1 cellular context compared by ENCODE assay signal in genomic region chr21:46081022-46081861, GRCh38.
TF ChIP-seq lines count a peak whose summit lies in the region.

No MANE protein-coding gene starts in this region.

TF ChIP-seq in GM23338, 12 proteins besides CTCF, POLR2A, EP300 and RAD21 (continued from another document):
- TF ChIP-seq, protein P1, sequence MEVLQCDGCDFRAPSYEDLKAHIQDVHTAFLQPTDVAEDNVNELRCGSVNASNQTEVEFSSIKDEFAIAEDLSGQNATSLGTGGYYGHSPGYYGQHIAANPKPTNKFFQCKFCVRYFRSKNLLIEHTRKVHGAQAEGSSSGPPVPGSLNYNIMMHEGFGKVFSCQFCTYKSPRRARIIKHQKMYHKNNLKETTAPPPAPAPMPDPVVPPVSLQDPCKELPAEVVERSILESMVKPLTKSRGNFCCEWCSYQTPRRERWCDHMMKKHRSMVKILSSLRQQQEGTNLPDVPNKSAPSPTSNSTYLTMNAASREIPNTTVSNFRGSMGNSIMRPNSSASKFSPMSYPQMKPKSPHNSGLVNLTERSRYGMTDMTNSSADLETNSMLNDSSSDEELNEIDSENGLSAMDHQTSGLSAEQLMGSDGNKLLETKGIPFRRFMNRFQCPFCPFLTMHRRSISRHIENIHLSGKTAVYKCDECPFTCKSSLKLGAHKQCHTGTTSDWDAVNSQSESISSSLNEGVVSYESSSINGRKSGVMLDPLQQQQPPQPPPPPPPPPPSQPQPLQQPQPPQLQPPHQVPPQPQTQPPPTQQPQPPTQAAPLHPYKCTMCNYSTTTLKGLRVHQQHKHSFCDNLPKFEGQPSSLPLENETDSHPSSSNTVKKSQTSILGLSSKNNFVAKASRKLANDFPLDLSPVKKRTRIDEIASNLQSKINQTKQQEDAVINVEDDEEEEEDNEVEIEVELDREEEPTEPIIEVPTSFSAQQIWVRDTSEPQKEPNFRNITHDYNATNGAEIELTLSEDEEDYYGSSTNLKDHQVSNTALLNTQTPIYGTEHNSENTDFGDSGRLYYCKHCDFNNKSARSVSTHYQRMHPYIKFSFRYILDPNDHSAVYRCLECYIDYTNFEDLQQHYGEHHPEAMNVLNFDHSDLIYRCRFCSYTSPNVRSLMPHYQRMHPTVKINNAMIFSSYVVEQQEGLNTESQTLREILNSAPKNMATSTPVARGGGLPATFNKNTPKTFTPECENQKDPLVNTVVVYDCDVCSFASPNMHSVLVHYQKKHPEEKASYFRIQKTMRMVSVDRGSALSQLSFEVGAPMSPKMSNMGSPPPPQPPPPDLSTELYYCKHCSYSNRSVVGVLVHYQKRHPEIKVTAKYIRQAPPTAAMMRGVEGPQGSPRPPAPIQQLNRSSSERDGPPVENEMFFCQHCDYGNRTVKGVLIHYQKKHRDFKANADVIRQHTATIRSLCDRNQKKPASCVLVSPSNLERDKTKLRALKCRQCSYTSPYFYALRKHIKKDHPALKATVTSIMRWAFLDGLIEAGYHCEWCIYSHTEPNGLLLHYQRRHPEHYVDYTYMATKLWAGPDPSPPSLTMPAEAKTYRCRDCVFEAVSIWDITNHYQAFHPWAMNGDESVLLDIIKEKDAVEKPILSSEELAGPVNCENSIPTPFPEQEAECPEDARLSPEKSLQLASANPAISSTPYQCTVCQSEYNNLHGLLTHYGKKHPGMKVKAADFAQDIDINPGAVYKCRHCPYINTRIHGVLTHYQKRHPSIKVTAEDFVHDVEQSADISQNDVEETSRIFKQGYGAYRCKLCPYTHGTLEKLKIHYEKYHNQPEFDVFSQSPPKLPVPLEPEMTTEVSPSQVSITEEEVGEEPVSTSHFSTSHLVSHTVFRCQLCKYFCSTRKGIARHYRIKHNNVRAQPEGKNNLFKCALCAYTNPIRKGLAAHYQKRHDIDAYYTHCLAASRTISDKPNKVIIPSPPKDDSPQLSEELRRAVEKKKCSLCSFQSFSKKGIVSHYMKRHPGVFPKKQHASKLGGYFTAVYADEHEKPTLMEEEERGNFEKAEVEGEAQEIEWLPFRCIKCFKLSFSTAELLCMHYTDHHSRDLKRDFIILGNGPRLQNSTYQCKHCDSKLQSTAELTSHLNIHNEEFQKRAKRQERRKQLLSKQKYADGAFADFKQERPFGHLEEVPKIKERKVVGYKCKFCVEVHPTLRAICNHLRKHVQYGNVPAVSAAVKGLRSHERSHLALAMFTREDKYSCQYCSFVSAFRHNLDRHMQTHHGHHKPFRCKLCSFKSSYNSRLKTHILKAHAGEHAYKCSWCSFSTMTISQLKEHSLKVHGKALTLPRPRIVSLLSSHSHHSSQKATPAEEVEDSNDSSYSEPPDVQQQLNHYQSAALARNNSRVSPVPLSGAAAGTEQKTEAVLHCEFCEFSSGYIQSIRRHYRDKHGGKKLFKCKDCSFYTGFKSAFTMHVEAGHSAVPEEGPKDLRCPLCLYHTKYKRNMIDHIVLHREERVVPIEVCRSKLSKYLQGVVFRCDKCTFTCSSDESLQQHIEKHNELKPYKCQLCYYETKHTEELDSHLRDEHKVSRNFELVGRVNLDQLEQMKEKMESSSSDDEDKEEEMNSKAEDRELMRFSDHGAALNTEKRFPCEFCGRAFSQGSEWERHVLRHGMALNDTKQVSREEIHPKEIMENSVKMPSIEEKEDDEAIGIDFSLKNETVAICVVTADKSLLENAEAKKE (CRISPR knock-in tag; IDR thresholded peaks at IDR 0.05), result no peak
- TF ChIP-seq EZH2phosphoT487 (IDR thresholded peaks at IDR 0.05; ENCODE audit: unreplicated experiment) (no peak), JUNB (IDR thresholded peaks at IDR 0.05; ENCODE audit: unreplicated experiment) (no peak), ZNF331 (CRISPR knock-in tag; IDR thresholded peaks at IDR 0.05; ENCODE audit: low read depth) (no peak), STAT1 (IDR thresholded peaks at IDR 0.05; ENCODE audit: unreplicated experiment) (no peak), REST (IDR thresholded peaks at IDR 0.05; ENCODE audit: unreplicated experiment) (no peak), NANOG (IDR thresholded peaks at IDR 0.05; ENCODE audit: borderline replicate concordance) (no peak), ETS1 (IDR thresholded peaks at IDR 0.05) (no peak), CREB1 (CRISPR knock-in tag; IDR thresholded peaks at IDR 0.05; ENCODE audit: low read depth) (no peak), POLR2AphosphoS5 (IDR thresholded peaks at IDR 0.05; ENCODE audit: low read depth) (no peak)
